In the genomic region with DNA sequence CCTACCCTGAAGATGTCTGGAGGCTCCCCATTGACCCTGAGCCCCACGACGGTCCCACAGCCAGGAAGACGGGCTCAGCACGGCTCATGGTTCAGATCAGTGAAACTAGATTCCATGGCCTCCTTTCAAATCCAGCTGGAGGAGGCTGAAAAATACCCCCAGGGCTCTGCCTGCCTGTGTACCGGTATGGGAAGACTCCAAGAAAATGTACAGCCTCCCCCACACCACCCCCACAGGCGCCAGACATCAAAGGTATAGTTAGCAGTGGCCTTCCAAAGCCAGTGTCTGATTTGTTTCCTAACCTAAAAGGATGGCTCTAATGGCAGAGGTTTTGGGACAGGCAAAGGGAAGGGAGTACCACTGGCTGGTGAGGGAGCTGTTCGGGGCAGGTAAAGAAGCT, we compare ENCODE assay signal across 2 cellular contexts.
TF ChIP-seq lines count a peak whose summit lies in the region.

No MANE protein-coding gene starts in this region.

TF ChIP-seq in WTC11, 78 proteins besides CTCF, POLR2A, EP300 and RAD21:
- TF ChIP-seq, protein P1, sequence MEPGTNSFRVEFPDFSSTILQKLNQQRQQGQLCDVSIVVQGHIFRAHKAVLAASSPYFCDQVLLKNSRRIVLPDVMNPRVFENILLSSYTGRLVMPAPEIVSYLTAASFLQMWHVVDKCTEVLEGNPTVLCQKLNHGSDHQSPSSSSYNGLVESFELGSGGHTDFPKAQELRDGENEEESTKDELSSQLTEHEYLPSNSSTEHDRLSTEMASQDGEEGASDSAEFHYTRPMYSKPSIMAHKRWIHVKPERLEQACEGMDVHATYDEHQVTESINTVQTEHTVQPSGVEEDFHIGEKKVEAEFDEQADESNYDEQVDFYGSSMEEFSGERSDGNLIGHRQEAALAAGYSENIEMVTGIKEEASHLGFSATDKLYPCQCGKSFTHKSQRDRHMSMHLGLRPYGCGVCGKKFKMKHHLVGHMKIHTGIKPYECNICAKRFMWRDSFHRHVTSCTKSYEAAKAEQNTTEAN (CRISPR knock-in tag; IDR thresholded peaks at IDR 0.05) = no peak; the same call in 1 of the 2 replicates
- TF ChIP-seq GTF2I (CRISPR knock-in tag; conservative IDR thresholded peaks at IDR 0.05) (no peak), HMGA2 (CRISPR knock-in tag; IDR thresholded peaks at IDR 0.05) (no peak), JAZF1 (CRISPR knock-in tag; IDR thresholded peaks at IDR 0.05) (no peak), ZNF219 (CRISPR knock-in tag; IDR thresholded peaks at IDR 0.05; ENCODE audit: borderline replicate concordance) (no peak), RORB (CRISPR knock-in tag; IDR thresholded peaks at IDR 0.05) (no peak), ZNF512 (CRISPR knock-in tag; IDR thresholded peaks at IDR 0.05; ENCODE audit: borderline replicate concordance) (no peak), ZNF396 (CRISPR knock-in tag; IDR thresholded peaks at IDR 0.05; ENCODE audit: borderline replicate concordance) (no peak), NR1H2 (CRISPR knock-in tag; IDR thresholded peaks at IDR 0.05) (no peak), SMAD3 (CRISPR knock-in tag; IDR thresholded peaks at IDR 0.05; ENCODE audit: borderline replicate concordance) (no peak), FOXK1 (CRISPR knock-in tag; IDR thresholded peaks at IDR 0.05) (no peak), ZNF423 (CRISPR knock-in tag; IDR thresholded peaks at IDR 0.05) (no peak), NFATC4 (CRISPR knock-in tag; IDR thresholded peaks at IDR 0.05) (no peak), OVOL2 (CRISPR knock-in tag; IDR thresholded peaks at IDR 0.05; ENCODE audit: borderline replicate concordance) (no peak)
- TF ChIP-seq, protein P2, sequence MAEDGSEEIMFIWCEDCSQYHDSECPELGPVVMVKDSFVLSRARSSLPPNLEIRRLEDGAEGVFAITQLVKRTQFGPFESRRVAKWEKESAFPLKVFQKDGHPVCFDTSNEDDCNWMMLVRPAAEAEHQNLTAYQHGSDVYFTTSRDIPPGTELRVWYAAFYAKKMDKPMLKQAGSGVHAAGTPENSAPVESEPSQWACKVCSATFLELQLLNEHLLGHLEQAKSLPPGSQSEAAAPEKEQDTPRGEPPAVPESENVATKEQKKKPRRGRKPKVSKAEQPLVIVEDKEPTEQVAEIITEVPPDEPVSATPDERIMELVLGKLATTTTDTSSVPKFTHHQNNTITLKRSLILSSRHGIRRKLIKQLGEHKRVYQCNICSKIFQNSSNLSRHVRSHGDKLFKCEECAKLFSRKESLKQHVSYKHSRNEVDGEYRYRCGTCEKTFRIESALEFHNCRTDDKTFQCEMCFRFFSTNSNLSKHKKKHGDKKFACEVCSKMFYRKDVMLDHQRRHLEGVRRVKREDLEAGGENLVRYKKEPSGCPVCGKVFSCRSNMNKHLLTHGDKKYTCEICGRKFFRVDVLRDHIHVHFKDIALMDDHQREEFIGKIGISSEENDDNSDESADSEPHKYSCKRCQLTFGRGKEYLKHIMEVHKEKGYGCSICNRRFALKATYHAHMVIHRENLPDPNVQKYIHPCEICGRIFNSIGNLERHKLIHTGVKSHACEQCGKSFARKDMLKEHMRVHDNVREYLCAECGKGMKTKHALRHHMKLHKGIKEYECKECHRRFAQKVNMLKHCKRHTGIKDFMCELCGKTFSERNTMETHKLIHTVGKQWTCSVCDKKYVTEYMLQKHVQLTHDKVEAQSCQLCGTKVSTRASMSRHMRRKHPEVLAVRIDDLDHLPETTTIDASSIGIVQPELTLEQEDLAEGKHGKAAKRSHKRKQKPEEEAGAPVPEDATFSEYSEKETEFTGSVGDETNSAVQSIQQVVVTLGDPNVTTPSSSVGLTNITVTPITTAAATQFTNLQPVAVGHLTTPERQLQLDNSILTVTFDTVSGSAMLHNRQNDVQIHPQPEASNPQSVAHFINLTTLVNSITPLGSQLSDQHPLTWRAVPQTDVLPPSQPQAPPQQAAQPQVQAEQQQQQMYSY (CRISPR knock-in tag; IDR thresholded peaks at IDR 0.05) = no peak
- TF ChIP-seq, protein P3, sequence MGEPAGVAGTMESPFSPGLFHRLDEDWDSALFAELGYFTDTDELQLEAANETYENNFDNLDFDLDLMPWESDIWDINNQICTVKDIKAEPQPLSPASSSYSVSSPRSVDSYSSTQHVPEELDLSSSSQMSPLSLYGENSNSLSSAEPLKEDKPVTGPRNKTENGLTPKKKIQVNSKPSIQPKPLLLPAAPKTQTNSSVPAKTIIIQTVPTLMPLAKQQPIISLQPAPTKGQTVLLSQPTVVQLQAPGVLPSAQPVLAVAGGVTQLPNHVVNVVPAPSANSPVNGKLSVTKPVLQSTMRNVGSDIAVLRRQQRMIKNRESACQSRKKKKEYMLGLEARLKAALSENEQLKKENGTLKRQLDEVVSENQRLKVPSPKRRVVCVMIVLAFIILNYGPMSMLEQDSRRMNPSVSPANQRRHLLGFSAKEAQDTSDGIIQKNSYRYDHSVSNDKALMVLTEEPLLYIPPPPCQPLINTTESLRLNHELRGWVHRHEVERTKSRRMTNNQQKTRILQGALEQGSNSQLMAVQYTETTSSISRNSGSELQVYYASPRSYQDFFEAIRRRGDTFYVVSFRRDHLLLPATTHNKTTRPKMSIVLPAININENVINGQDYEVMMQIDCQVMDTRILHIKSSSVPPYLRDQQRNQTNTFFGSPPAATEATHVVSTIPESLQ (CRISPR knock-in tag; IDR thresholded peaks at IDR 0.05) = no peak

TF ChIP-seq in H1, 55 proteins besides CTCF, POLR2A, EP300 and RAD21 (continued from another document):
- TF ChIP-seq CEBPB (IDR thresholded peaks at IDR 0.05; ENCODE audit: low read depth, low read length) (no peak), KDM5A (IDR thresholded peaks at IDR 0.05; ENCODE audit: low read length) (no peak), ASH2L (IDR thresholded peaks at IDR 0.05; ENCODE audit: low read length) (no peak), JUND (IDR thresholded peaks at IDR 0.05; ENCODE audit: low read length) (no peak), SP2 (IDR thresholded peaks at IDR 0.05; ENCODE audit: low read length) (no peak), NRF1 (IDR thresholded peaks at IDR 0.05; ENCODE audit: low read depth, low read length) (no peak), GTF2F1 (IDR thresholded peaks at IDR 0.05; ENCODE audit: borderline replicate concordance, low read depth, low read length) (no peak)
TF ChIP-seq in H1: peak in this region for 0.
